ENCODE assay signal across 14 cellular contexts in genomic region chr7:158008267-158008666, GRCh38.
DNase-seq lines count a peak whose midpoint lies in the region; ATAC-seq, FAIRE-seq and TF ChIP-seq lines count a peak whose summit lies in the region.
"Had no signal": no experiment of that assay in that cellular context is flagged by ENCODE, and none has a peak within 500 bp of the region (broad histone marks: within the 10 kb centered on the region; RNA-seq: fewer than 3 reads in every experiment).

No MANE protein-coding gene starts in this region.

- H4K20me1 ChIP-seq in PC-3 (ENCODE audit: low read length) (no peaks in the 10 kb centered on the region), HepG2 (ENCODE audit: insufficient read depth, low read length) (no peaks in the 10 kb centered on the region)
- H4K20me1 ChIP-seq: BLaER1 treated with 17β-estradiol and CSF1 and Interleukin-3, amounts not matched to agents 10 nM and 100 nM had no signal

- H3K79me2 ChIP-seq in PC-3 (ENCODE audit: low read length) (no peaks in the 10 kb centered on the region), HepG2 (ENCODE audit: insufficient read depth, low read length) (no peaks in the 10 kb centered on the region)

- no peaks in the 10 kb centered on the region for H3F3A ChIP-seq in PC-3 (ENCODE audit: low read length, unreplicated experiment)

- TF ChIP-seq EP300 in HepG2 (IDR thresholded peaks at IDR 0.05; ENCODE audit: low read depth in 2 of 2, low read length in 2 of 2) (no peak), HepG2 (CRISPR knock-in tag; IDR thresholded peaks at IDR 0.05; ENCODE audit: borderline replicate concordance) (no peak)

- H3K4me3 ChIP-seq in PC-3 (ENCODE audit: low read length) (no peak overlapping the region), HepG2 (replicated peaks in 1 of 3; ENCODE audit: insufficient read depth in 1 of 3, low read depth in 2 of 3, low read length in 3 of 3) (no peak overlapping the region), psoas muscle (no peak overlapping the region), body of pancreas (no peak overlapping the region)
- H3K4me3 ChIP-seq: BLaER1 treated with 17β-estradiol and CSF1 and Interleukin-3, amounts not matched to agents 10 nM and 100 nM had no signal

- FAIRE-seq in HepG2 (lab: Jason Lieb, UNC) = no peak
- FAIRE-seq: H54 had no signal

- TF ChIP-seq POLR2A in HepG2 (IDR thresholded peaks at IDR 0.05; ENCODE audit: insufficient read depth in 1 of 2, low read depth in 2 of 2, low read length in 2 of 2) (no peak), body of pancreas (IDR thresholded peaks at IDR 0.05) (no peak)

- TF ChIP-seq RAD21 in HepG2 (CRISPR knock-in tag; IDR thresholded peaks at IDR 0.05) = no peak

- H2AFZ ChIP-seq in PC-3 (ENCODE audit: low read length) (no peak overlapping the region), HepG2 (ENCODE audit: low read length) (no peak overlapping the region)

- 92% methylated on average over 12 of the region's 12 CpGs for WGBS in HepG2 (ENCODE audit: low lambda C conversion rate)
- 84 to 91% (median 86%) methylated on average over 12 of the region's 12 CpGs for WGBS in psoas muscle, 3 donors
- 77 to 81% methylated on average over 12 of the region's 12 CpGs for WGBS in body of pancreas, 2 donors

- H3K36me3 ChIP-seq in PC-3 (ENCODE audit: low read depth, low read length) (no peaks in the 10 kb centered on the region), HepG2 (replicated peaks in 1 of 2; ENCODE audit: control insufficient read depth in 1 of 2, insufficient read depth in 2 of 2, low read length in 2 of 2) (no peaks in the 10 kb centered on the region), psoas muscle (ENCODE audit: insufficient read depth in 1 of 2, low read depth in 1 of 2) (no peaks in the 10 kb centered on the region), body of pancreas (replicated peaks in 1 of 2; ENCODE audit: insufficient read depth in 1 of 2, low read depth in 2 of 2) (no peaks in the 10 kb centered on the region)
- H3K36me3 ChIP-seq: BLaER1 treated with 17β-estradiol and CSF1 and Interleukin-3, amounts not matched to agents 10 nM and 100 nM had no signal

- H3K4me2 ChIP-seq in PC-3 (ENCODE audit: low read length) = peak overlapping the region; percentile 26
- no peak overlapping the region for H3K4me2 ChIP-seq in HepG2 (ENCODE audit: low read depth, low read length)

- intact Hi-C loops in PC-3 (cut with micrococcal nuclease) = no loop called here
- intact Hi-C loops in HepG2 (cut with micrococcal nuclease; ENCODE audit: unreplicated experiment) = no loop called here
- intact Hi-C loops in psoas muscle (cut with DNase I) = no loop called here
- intact Hi-C loops in body of pancreas (cut with DNase I) = no loop called here

- DNase-seq in NCI-H2081 (lab: John Stamatoyannopoulos, UW) (peak; percentile 27 to 50), NCI-H2081 treated with DMSO at 0.1 percent for 48 hours (lab: John Stamatoyannopoulos, UW) (no peak), PC-3 (no peak), HepG2 (ENCODE audit: low spot score) (no peak), psoas muscle (no peak), body of pancreas (no peak), activated gamma-delta T cell (lab: John Stamatoyannopoulos, UW) (no peak)
- DNase-seq: 8988T; AML-193; CD4-positive, CD25-positive, alpha-beta regulatory T cell had no signal

- ATAC-seq in PC-3 (no peak), HepG2 (no peak), psoas muscle (no peak), HG02678 (IDR thresholded peaks at IDR 0.05; ENCODE audit: unreplicated experiment) (no peak), body of pancreas (no peak)
- ATAC-seq: HCT116 had no signal

- H3K9me3 ChIP-seq in PC-3 (ENCODE audit: low read length) (no peaks in the 10 kb centered on the region), HepG2 (ENCODE audit: low read length) (no peaks in the 10 kb centered on the region), psoas muscle (no peaks in the 10 kb centered on the region), body of pancreas (no peaks in the 10 kb centered on the region)
- H3K9me3 ChIP-seq: BLaER1 treated with 17β-estradiol and CSF1 and Interleukin-3, amounts not matched to agents 10 nM and 100 nM had no signal

- in situ Hi-C loops in HepG2 (cut with HindIII; ENCODE audit: extremely low pct_ligation_motif_present, low pct_unique_long_range_greater_than_20kb) = no loop called here

- H3K9ac ChIP-seq in PC-3 (ENCODE audit: low read length) = no peak overlapping the region
- no peak overlapping the region for H3K9ac ChIP-seq in HepG2 (ENCODE audit: insufficient read depth, low read depth, low read length)
- H3K9ac ChIP-seq: BLaER1 treated with 17β-estradiol and CSF1 and Interleukin-3, amounts not matched to agents 10 nM and 100 nM had no signal

- H3K9me2 ChIP-seq in PC-3 (replicated peaks; ENCODE audit: low read length) = no peaks in the 10 kb centered on the region

- H3K27me3 ChIP-seq in PC-3 (ENCODE audit: low read length) = peaks cover 9% of the 10 kb centered on the region
- H3K27me3 ChIP-seq in HepG2 (ENCODE audit: control insufficient read depth in 1 of 2, insufficient read depth in 2 of 2, low read length in 2 of 2) = no peaks in the 10 kb centered on the region
- H3K27me3 ChIP-seq in psoas muscle (ENCODE audit: insufficient read depth in 3 of 3, low read length in 2 of 3) = peaks cover 0 to 9% (median 0%) of the 10 kb centered on the region in 3 donors
- H3K27me3 ChIP-seq in body of pancreas = no peaks in the 10 kb centered on the region
- H3K27me3 ChIP-seq: BLaER1 treated with 17β-estradiol and CSF1 and Interleukin-3, amounts not matched to agents 10 nM and 100 nM had no signal

- CTCF ChIA-PET in PC-3 (lab: Charles Lee) (no interaction called here), HepG2 (lab: Yijun Ruan, JAX; ENCODE audit: low intra/inter-chr PET ratio, low total read pairs) (no interaction called here)

- BruUV-seq in PC-3 (replicated peaks; lab: Mats Ljungman, UMichigan) (no TSS peak), HepG2 (replicated peaks; lab: Mats Ljungman, UMichigan) (no TSS peak)

- H3K27ac ChIP-seq in PC-3 (ENCODE audit: low read length) (no peak overlapping the region), HepG2 (ENCODE audit: extremely low read length, insufficient read depth, low read length) (no peak overlapping the region), psoas muscle (no peak overlapping the region), body of pancreas (no peak overlapping the region)
- H3K27ac ChIP-seq: BLaER1 treated with 17β-estradiol and CSF1 and Interleukin-3, amounts not matched to agents 10 nM and 100 nM had no signal

- POLR2A ChIA-PET in PC-3 (lab: Charles Lee; ENCODE audit: unreplicated experiment) = no interaction called here
- POLR2A ChIA-PET in HepG2 (lab: Yijun Ruan, JAX) = no interaction called here

- no peaks in the 10 kb centered on the region for H3K4me1 ChIP-seq in PC-3 (ENCODE audit: insufficient read depth, low read length)
- H3K4me1 ChIP-seq in HepG2 (ENCODE audit: insufficient read depth, low read length) = no peaks in the 10 kb centered on the region
- H3K4me1 ChIP-seq in psoas muscle = no peaks in the 10 kb centered on the region
- no peaks in the 10 kb centered on the region for H3K4me1 ChIP-seq in body of pancreas

- TF ChIP-seq CTCF in PC-3 (conservative IDR thresholded peaks at IDR 0.05; ENCODE audit: low read depth, low read length) = no peak
- TF ChIP-seq CTCF in HepG2 (CRISPR knock-in tag; IDR thresholded peaks at IDR 0.05) = no peak
- TF ChIP-seq CTCF in psoas muscle (IDR thresholded peaks at IDR 0.05) = no peak
- no peak for TF ChIP-seq CTCF in body of pancreas (IDR thresholded peaks at IDR 0.05)

TF ChIP-seq in HepG2, 621 proteins besides CTCF, POLR2A, EP300 and RAD21 (continues in another document):
- TF ChIP-seq SETDB1 (CRISPR knock-in tag; IDR thresholded peaks at IDR 0.05; ENCODE audit: borderline replicate concordance) (no peak), ZBTB1 (CRISPR knock-in tag; IDR thresholded peaks at IDR 0.05; ENCODE audit: borderline replicate concordance) (no peak), ZBTB33 (CRISPR knock-in tag; IDR thresholded peaks at IDR 0.05) (0 out of 2 replicates have a peak, but pooled peaks have one; percentile 34), RAD51 (IDR thresholded peaks at IDR 0.05; ENCODE audit: borderline replicate concordance) (no peak)

Comparison
In these comparisons a context has a peak if more than half of its experiments do, and no peak if none do; other contexts are left out.
1. DNase-seq: peak in NCI-H2081 (2 of 2); none in NCI-H2081 treated with DMSO at 0.1 percent for 48 hours (single experiment), PC-3 (single experiment), HepG2 (single experiment), psoas muscle (0 of 2), body of pancreas (0 of 4) and activated gamma-delta T cell (single experiment).